In genomic region chr1:110286564-110286963, GRCh38 we compare ENCODE assay signal across 13 cellular contexts.
"Had no signal": no experiment of that assay in that cellular context is flagged by ENCODE, and none has a peak within 500 bp of the region (broad histone marks: within the 10 kb centered on the region; RNA-seq: fewer than 3 reads in every experiment).

No MANE protein-coding gene starts in this region.

- H3K4me3 Mint-ChIP-seq: activated CD4-positive, alpha-beta memory T cell treated with anti-CD3 and anti-CD28 coated beads, Interleukin-2, amount 10 ng/mL, durations not matched to agents 7 days and 5 days; naive B cell had no signal

- H3K27me3 Mint-ChIP-seq: activated CD4-positive, alpha-beta memory T cell treated with anti-CD3 and anti-CD28 coated beads, Interleukin-2, amount 10 ng/mL, durations not matched to agents 7 days and 5 days had no signal

- H3K27ac Mint-ChIP-seq: activated CD4-positive, alpha-beta memory T cell treated with anti-CD3 and anti-CD28 coated beads, Interleukin-2, amount 10 ng/mL, durations not matched to agents 7 days and 5 days had no signal

- H3K36me3 Mint-ChIP-seq: naive B cell had no signal

- H3K4me1 Mint-ChIP-seq: activated CD4-positive, alpha-beta memory T cell treated with anti-CD3 and anti-CD28 coated beads, Interleukin-2, amount 10 ng/mL, durations not matched to agents 7 days and 5 days; naive B cell had no signal

- H3K9me3 Mint-ChIP-seq: activated CD4-positive, alpha-beta memory T cell treated with anti-CD3 and anti-CD28 coated beads, Interleukin-2, amount 10 ng/mL, durations not matched to agents 7 days and 5 days; naive B cell had no signal

- DNase-seq: activated CD4-positive, alpha-beta memory T cell treated with anti-CD3 and anti-CD28 coated beads, Interleukin-2, amount 10 ng/mL, durations not matched to agents 7 days and 5 days; activated CD4-positive, alpha-beta T cell treated with anti-CD3 and anti-CD28 coated beads for 1 hour; activated CD8-positive, alpha-beta memory T cell treated with anti-CD3 and anti-CD28 coated beads, Interleukin-2, amount 50 U/mL, for 4 hours; activated naive CD4-positive, alpha-beta T cell; aorta; foreskin melanocyte; heart left ventricle; left ventricle myocardium inferior; naive B cell; retina; stimulated activated CD4-positive, alpha-beta T cell treated with anti-CD3 and anti-CD28 coated beads, Interleukin-4, amount 100 ng/mL, for 4 hours; stomach; uterus had no signal
